In the genomic region with DNA sequence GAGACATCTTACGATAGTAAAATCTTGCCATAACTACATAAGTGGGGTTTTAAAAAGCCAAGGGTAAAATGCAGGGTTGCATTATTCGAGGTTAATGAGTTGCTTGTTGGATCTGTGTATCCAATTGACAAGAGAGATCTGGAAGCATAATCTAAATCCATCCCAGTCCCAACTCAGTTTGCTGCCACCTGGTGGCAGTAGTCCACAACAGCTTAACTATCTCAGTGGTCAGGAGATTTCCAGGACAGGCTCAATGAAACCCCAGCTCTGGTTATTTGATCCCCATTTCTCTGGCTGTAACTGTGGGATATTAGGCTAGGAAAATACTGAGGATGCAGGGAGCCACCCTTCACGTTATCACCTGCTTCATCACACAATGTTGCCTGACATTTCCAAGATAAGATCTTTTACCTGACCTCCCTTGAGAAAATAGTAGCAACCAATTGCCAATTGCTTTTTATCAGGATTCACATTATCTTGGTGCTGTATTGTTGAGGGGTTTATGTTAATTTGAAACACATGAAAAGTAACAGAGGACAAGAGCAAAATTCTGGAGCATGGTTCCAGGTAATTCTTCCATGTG, we compare ENCODE assay signal across 7 cellular contexts.
DNase-seq lines count a peak whose midpoint lies in the region; ATAC-seq, FAIRE-seq and TF ChIP-seq lines count a peak whose summit lies in the region.

No MANE protein-coding gene starts in this region.

- ATAC-seq in HG02759 (IDR thresholded peaks at IDR 0.05; ENCODE audit: unreplicated experiment), result peak; percentile 33

- H3K4me1 ChIP-seq in H1 (replicated peaks in 1 of 4; ENCODE audit: control insufficient read depth in 3 of 4, insufficient read depth in 4 of 4, low read length in 3 of 4), result no peaks in the 10 kb centered on the region; a peak in 1 of 7 replicates
- peaks cover 1% of the 10 kb centered on the region for H3K4me1 ChIP-seq in mesenchymal stem cell (ENCODE audit: control insufficient read depth, insufficient read depth, low read depth, low read length)

- H3K4me3 ChIP-seq in H1 (ENCODE audit: extremely low read depth in 1 of 4, insufficient read depth in 2 of 4, low read depth in 3 of 4, low read length in 4 of 4) (no peak overlapping the region), mesenchymal stem cell (ENCODE audit: insufficient read depth in 1 of 2, low read depth in 1 of 2, low read length in 2 of 2) (no peak overlapping the region)

- peak; percentile 52 to 88 (median 79) for TF ChIP-seq CTCF in H1 (IDR thresholded peaks at IDR 0.05; ENCODE audit: control extremely low read depth in 1 of 3, insufficient read depth in 1 of 3, low read depth in 1 of 3, low read length in 3 of 3)

- H3K23ac ChIP-seq in H1 (ENCODE audit: insufficient read length) (no peak overlapping the region), mesenchymal stem cell (ENCODE audit: low read length in 2 of 2) (no peak overlapping the region)

- H3K4ac ChIP-seq in H1 (replicated peaks; ENCODE audit: insufficient read length, low read depth, low read length), result no peak overlapping the region
- no peak overlapping the region for H3K4ac ChIP-seq in mesenchymal stem cell (ENCODE audit: low read depth in 1 of 2, low read length in 2 of 2)

- H3K4me2 ChIP-seq in H1 (ENCODE audit: insufficient read depth in 1 of 2, low read depth in 2 of 2, low read length in 2 of 2), result no peak overlapping the region
- no peak overlapping the region for H3K4me2 ChIP-seq in mesenchymal stem cell (ENCODE audit: low read length, poor library complexity, severe bottlenecking)

- H3K79me1 ChIP-seq in H1 (ENCODE audit: low read depth, low read length) (no peaks in the 10 kb centered on the region), mesenchymal stem cell (replicated peaks; ENCODE audit: low read length, poor library complexity, severe bottlenecking) (no peaks in the 10 kb centered on the region)

- TF ChIP-seq POLR2A in H1 (IDR thresholded peaks at IDR 0.05; ENCODE audit: control extremely low read depth in 1 of 2, low read depth in 2 of 2, low read length in 2 of 2), result no peak

- peak; percentile 17 for DNase-seq in GM04503 (ENCODE audit: low read depth)
- DNase-seq in NCI-H446 (lab: John Stamatoyannopoulos, UW), result peak; percentile 59 to 86
- peak; percentile 66 to 71 for DNase-seq in activated CD4-positive, alpha-beta T cell treated with anti-CD3 and anti-CD28 coated beads, Interleukin-2, amount 50 U/mL, for 48 hours
- DNase-seq in H1 (ENCODE audit: low read depth in 1 of 2, low spot score in 2 of 2), result peak; percentile 25 to 63
- peak; percentile 73 for DNase-seq in mesenchymal stem cell
- peak; percentile 17 to 31 for DNase-seq in stimulated activated CD8-positive, alpha-beta memory T cell treated with anti-CD3 and anti-CD28 coated beads, Interleukin-4, amount 100 ng/mL, for 4 hours (ENCODE audit: low read depth in 2 of 2, low spot score in 1 of 2)

- no peak overlapping the region for H3K9ac ChIP-seq in H1 (replicated peaks in 1 of 4; ENCODE audit: extremely low read depth in 1 of 4, low read depth in 3 of 4, low read length in 3 of 4)
- no peak overlapping the region for H3K9ac ChIP-seq in mesenchymal stem cell (ENCODE audit: low read length)

- POLR2A ChIA-PET in H1 (lab: Charles Lee; ENCODE audit: partially characterized antibody), result no interaction called here

- H3K27me3 ChIP-seq in H1 (replicated peaks in 1 of 4; ENCODE audit: control insufficient read depth in 3 of 4, extremely low read depth in 1 of 4, insufficient read depth in 3 of 4, low read length in 3 of 4) (peaks cover 0 to 1% (median 0%) of the 10 kb centered on the region in 4 experiments; a peak in 1 of 7 replicates), mesenchymal stem cell (ENCODE audit: control insufficient read depth in 1 of 2, insufficient read depth in 1 of 2, low read length in 2 of 2) (no peaks in the 10 kb centered on the region)

- H2BK120ac ChIP-seq in H1 (replicated peaks; ENCODE audit: low read depth, low read length) (no peak overlapping the region), mesenchymal stem cell (ENCODE audit: low read depth, low read length) (no peak overlapping the region)

- no peak overlapping the region for H4K5ac ChIP-seq in H1 (ENCODE audit: insufficient read length, low read depth, low read length)

- no peak for TF ChIP-seq EP300 in H1 (IDR thresholded peaks at IDR 0.05; ENCODE audit: borderline replicate concordance in 1 of 2, low read depth in 2 of 2, low read length in 2 of 2)

- H3K14ac ChIP-seq in H1 (ENCODE audit: insufficient read length) (no peak overlapping the region), mesenchymal stem cell (ENCODE audit: low read length in 2 of 2) (no peak overlapping the region)

- no peaks in the 10 kb centered on the region for H3K23me2 ChIP-seq in H1 (ENCODE audit: low read depth, low read length)

- no peak overlapping the region for H4K8ac ChIP-seq in H1 (ENCODE audit: extremely low read depth, insufficient read depth, low read length)
- no peak overlapping the region for H4K8ac ChIP-seq in mesenchymal stem cell (ENCODE audit: low read length)

- H2BK5ac ChIP-seq in H1 (ENCODE audit: low read depth, low read length), result no peak overlapping the region
- no peak overlapping the region for H2BK5ac ChIP-seq in mesenchymal stem cell (ENCODE audit: low read depth, low read length, poor library complexity, severe bottlenecking)

- 34% methylated on average over 3 of the region's 3 CpGs; no CpG with 5 or more reads in 1 of the 2 experiments for WGBS in H1 (ENCODE audit: extremely low coverage in 1 of 2, insufficient coverage in 1 of 2, insufficient read length in 1 of 2, insufficient replicate concordance in 2 of 2, low coverage in 1 of 2, low lambda C conversion rate in 2 of 2, missing lambda C conversion rate in 1 of 2), 2 experiments
- WGBS in mesenchymal stem cell, result 6% methylated on average over 3 of the region's 3 CpGs

- H2AFZ ChIP-seq in H1 (ENCODE audit: low read length), result peak overlapping the region; percentile 46; the same call in 1 of the 2 replicates
- no peak overlapping the region for H2AFZ ChIP-seq in mesenchymal stem cell (ENCODE audit: low read depth, low read length)

- CTCF ChIA-PET in H1 (lab: Charles Lee; ENCODE audit: partially characterized antibody), result interaction anchor here (0.9 to 4.0 kb wide), 17 partner anchors 9 to 96 kb away, joined by 3 to 43 read pairs (median 4); no protein-coding TSS in a partner anchor

- H2BK12ac ChIP-seq in H1 (ENCODE audit: low read depth, low read length) (no peak overlapping the region), mesenchymal stem cell (ENCODE audit: low read length in 2 of 2) (no peak overlapping the region)

- peak; percentile 64 to 79 for TF ChIP-seq RAD21 in H1 (IDR thresholded peaks at IDR 0.05 in 1 of 2, conservative IDR thresholded peaks at IDR 0.05 in 1 of 2; ENCODE audit: low read depth in 2 of 2, low read length in 2 of 2)

- H3K9me3 ChIP-seq in H1 (ENCODE audit: insufficient read depth in 2 of 2, low read depth in 1 of 2, low read length in 1 of 2), result no peaks in the 10 kb centered on the region
- no peaks in the 10 kb centered on the region for H3K9me3 ChIP-seq in mesenchymal stem cell (ENCODE audit: control insufficient read depth, low read length)

- no peaks in the 10 kb centered on the region for H3K79me2 ChIP-seq in H1 (ENCODE audit: control insufficient read depth in 1 of 2, insufficient read depth in 2 of 2, low read length in 2 of 2)

- FAIRE-seq in H1 (lab: Jason Lieb, UNC), result peak; percentile 97

- H3K18ac ChIP-seq in H1 (ENCODE audit: extremely low read depth, low read length) (no peak overlapping the region), mesenchymal stem cell (ENCODE audit: low read depth in 1 of 2, low read length in 2 of 2) (no peak overlapping the region)

- H2AK5ac ChIP-seq in H1 (ENCODE audit: low read depth, low read length) (no peak overlapping the region), mesenchymal stem cell (ENCODE audit: low read length, severe bottlenecking) (no peak overlapping the region)

- no peak overlapping the region for H2BK20ac ChIP-seq in H1 (ENCODE audit: low read length)

- H4K91ac ChIP-seq in H1 (replicated peaks; ENCODE audit: insufficient read length, low read length) (no peak overlapping the region), mesenchymal stem cell (ENCODE audit: low read length) (no peak overlapping the region)

- H4K20me1 ChIP-seq in H1 (replicated peaks in 1 of 2; ENCODE audit: control insufficient read depth in 1 of 2, insufficient read depth in 2 of 2, low read length in 2 of 2), result no peaks in the 10 kb centered on the region

- H3K27ac ChIP-seq in H1 (ENCODE audit: low read depth, low read length), result no peak overlapping the region
- no peak overlapping the region for H3K27ac ChIP-seq in mesenchymal stem cell (ENCODE audit: low read length, poor library complexity, severe bottlenecking)

- no peak overlapping the region for H3K56ac ChIP-seq in H1 (replicated peaks; ENCODE audit: insufficient read length, low read depth, low read length)

- no peak overlapping the region for H2BK15ac ChIP-seq in H1 (ENCODE audit: low read length)
- H2BK15ac ChIP-seq in mesenchymal stem cell (ENCODE audit: low read depth, poor library complexity, severe bottlenecking), result no peak overlapping the region

- H3K36me3 ChIP-seq in H1 (ENCODE audit: control insufficient read depth in 2 of 4, insufficient read depth in 4 of 4, low read length in 3 of 4) (no peaks in the 10 kb centered on the region), mesenchymal stem cell (ENCODE audit: control insufficient read depth in 1 of 2, insufficient read depth in 2 of 2, low read depth in 1 of 2, low read length in 2 of 2) (no peaks in the 10 kb centered on the region)

TF ChIP-seq in H1, 55 proteins besides CTCF, POLR2A, EP300 and RAD21:
- TF ChIP-seq BCL11A (IDR thresholded peaks at IDR 0.05; ENCODE audit: low read depth in 2 of 2, low read length in 2 of 2) (no peak), FOSL1 (IDR thresholded peaks at IDR 0.05; ENCODE audit: insufficient read depth, low read depth, low read length) (no peak), KDM5A (IDR thresholded peaks at IDR 0.05; ENCODE audit: low read length) (no peak), EZH2 (IDR thresholded peaks at IDR 0.05; ENCODE audit: low read depth, low read length, severe bottlenecking) (no peak), PHF8 (conservative IDR thresholded peaks at IDR 0.05; ENCODE audit: low read depth, low read length) (no peak), TEAD4 (IDR thresholded peaks at IDR 0.05; ENCODE audit: low read depth, low read length) (no peak)
TF ChIP-seq in H1: peak in this region for 0.

Comparison
In these comparisons a context has a peak if more than half of its experiments do, and no peak if none do; other contexts are left out.
1. DNase-seq: peak in every context shown above with its lines; median percentile 73 in mesenchymal stem cell; 72 in NCI-H446; 68 in activated CD4-positive, alpha-beta T cell treated with anti-CD3 and anti-CD28 coated beads, Interleukin-2, amount 50 U/mL, for 48 hours; 44 in H1; 24 in stimulated activated CD8-positive, alpha-beta memory T cell treated with anti-CD3 and anti-CD28 coated beads, Interleukin-4, amount 100 ng/mL, for 4 hours; 17 in GM04503.